ENCODE assay signal across 23 cellular contexts in the genomic region with DNA sequence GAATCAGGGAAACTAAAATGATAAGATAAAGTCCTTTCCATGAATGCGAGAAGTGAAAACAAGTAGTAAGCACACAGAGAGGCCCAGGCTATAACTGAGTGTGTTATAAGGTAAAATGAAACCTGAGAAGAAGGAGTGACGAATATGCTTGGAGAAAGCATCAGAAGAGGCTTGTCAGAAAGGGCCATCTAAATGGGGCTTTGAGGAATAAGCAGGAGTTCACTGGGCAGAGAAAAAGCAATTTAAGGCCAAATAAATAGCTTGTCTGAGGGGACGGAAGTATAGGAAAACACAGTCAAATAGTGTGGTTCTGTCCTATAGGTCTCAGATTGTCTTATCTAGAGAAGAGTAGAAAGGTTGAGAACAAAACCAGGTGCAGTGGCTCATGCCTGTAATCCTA.
"Had no signal": no experiment of that assay in that cellular context is flagged by ENCODE, and none has a peak within 500 bp of the region (broad histone marks: within the 10 kb centered on the region; RNA-seq: fewer than 3 reads in every experiment).

No MANE protein-coding gene starts in this region.

- ATAC-seq: esophagus mucosa, gastrocnemius medialis, left ventricle myocardium superior, lower lobe of right lung, right lobe of liver had no signal

- H3K27me3 Mint-ChIP-seq: dendritic cell treated with granulocyte-macrophage colony-stimulating factor and Interleukin-4, amounts not matched to agents 40 ng/mL and 50 ng/mL, for 4 days; progenitor cell of endocrine pancreas had no signal

- DNase-seq: colonic mucosa; effector CD8-positive, alpha-beta T cell; endodermal cell; foreskin fibroblast; gastrocnemius medialis; head of caudate nucleus; left ventricle myocardium superior; lower lobe of right lung; right lobe of liver; small intestine; stimulated activated CD4-positive, alpha-beta T cell treated with anti-CD3 and anti-CD28 coated beads, Interleukin-15, amount 100 ng/mL, for 24 hours; stimulated activated CD4-positive, alpha-beta T cell treated with anti-CD3 and anti-CD28 coated beads, Interleukin-2, amount 100 ng/mL, for 48 hours; stimulated activated naive CD4-positive, alpha-beta T cell treated with Interleukin-2 at 50 U/mL for 16 hours; stomach; thyroid gland; trophoblast cell had no signal

- H3K27ac ChIP-seq: colonic mucosa, epithelial cell of prostate, gastrocnemius medialis, lower lobe of right lung, neural progenitor cell, parathyroid adenoma, right lobe of liver, stomach, thyroid gland had no signal

- H3K9me3 ChIP-seq: colonic mucosa, gastrocnemius medialis, lower lobe of right lung, right lobe of liver, stomach, thyroid gland had no signal

- H3K36me3 ChIP-seq: colonic mucosa, gastrocnemius medialis, neural progenitor cell, right lobe of liver, thyroid gland had no signal

- H3K4me1 ChIP-seq: neural progenitor cell, parathyroid adenoma had no signal

- H3K9me3 Mint-ChIP-seq: dendritic cell treated with granulocyte-macrophage colony-stimulating factor and Interleukin-4, amounts not matched to agents 40 ng/mL and 50 ng/mL, for 4 days; endodermal cell; nephron; neural progenitor cell had no signal

- H3K27ac Mint-ChIP-seq: dendritic cell treated with granulocyte-macrophage colony-stimulating factor and Interleukin-4, amounts not matched to agents 40 ng/mL and 50 ng/mL, for 4 days; endodermal cell; nephron; neural progenitor cell; progenitor cell of endocrine pancreas had no signal

- H3K4me3 ChIP-seq: colonic mucosa, gastrocnemius medialis, lower lobe of right lung, neural progenitor cell, right lobe of liver, stomach, thyroid gland had no signal

- H3K4me3 Mint-ChIP-seq: dendritic cell treated with granulocyte-macrophage colony-stimulating factor and Interleukin-4, amounts not matched to agents 40 ng/mL and 50 ng/mL, for 4 days; endodermal cell; nephron; neural progenitor cell had no signal

- H3K27me3 ChIP-seq: colonic mucosa, gastrocnemius medialis, neural progenitor cell, right lobe of liver, stomach, thyroid gland had no signal
